ENCODE assay signal across 17 cellular contexts in the genomic region with DNA sequence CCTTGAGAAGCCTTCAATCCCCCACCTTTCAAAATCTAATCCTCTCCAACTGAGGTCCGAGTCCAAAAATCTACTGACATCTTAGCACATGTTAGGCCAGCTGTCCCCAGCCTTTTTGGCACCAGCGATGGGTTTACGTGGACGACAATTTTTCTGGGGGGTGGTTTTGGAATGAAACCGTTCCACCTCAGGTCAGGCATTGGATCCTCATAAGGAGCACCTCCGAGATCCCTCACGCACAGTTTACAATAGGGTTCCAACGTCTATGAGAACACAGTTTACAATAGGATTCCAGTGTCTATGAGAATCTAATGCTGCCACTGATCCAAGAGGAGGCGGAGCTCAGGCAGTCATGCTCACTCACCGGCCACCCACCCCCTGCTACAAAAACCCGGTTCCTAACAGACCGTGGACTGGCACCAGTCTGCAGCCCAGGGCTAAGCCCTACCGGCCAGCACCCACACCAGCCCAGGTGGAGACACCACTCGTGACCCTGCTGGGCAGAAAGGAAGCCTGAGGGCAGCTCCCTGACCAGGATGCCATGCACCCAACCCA.
A peak's percentile ranks its signal among the peaks of the same experiment; 100 is the strongest.
DNase-seq lines count a peak whose midpoint lies in the region; TF ChIP-seq lines count a peak whose summit lies in the region.
"Had no signal": no experiment of that assay in that cellular context is flagged by ENCODE, and none has a peak within 500 bp of the region (broad histone marks: within the 10 kb centered on the region; RNA-seq: fewer than 3 reads in every experiment).

No MANE protein-coding gene starts in this region.

- 83 to 84% methylated on average over 14 of the region's 14 CpGs for WGBS in GM23248 (ENCODE audit: low coverage in 1 of 2, low lambda C conversion rate in 2 of 2, missing lambda C conversion rate in 2 of 2), 2 experiments
- 40 to 67% methylated on average over 3 to 14 of the region's 14 CpGs for WGBS in transverse colon (ENCODE audit: low coverage in 1 of 2), 2 donors
- WGBS in hepatocyte (ENCODE audit: low lambda C conversion rate, missing lambda C conversion rate) = 83% methylated on average over 14 of the region's 14 CpGs

- no peak overlapping the region for H2AFZ ChIP-seq in GM23248
- no peak overlapping the region for H2AFZ ChIP-seq in OCI-LY1 (ENCODE audit: low read length)
- H2AFZ ChIP-seq in hepatocyte = no peak overlapping the region

- H3K27me3 ChIP-seq in GM23248 (replicated peaks; ENCODE audit: insufficient read depth) (no peaks in the 10 kb centered on the region), OCI-LY1 (ENCODE audit: insufficient read depth, low read length) (no peaks in the 10 kb centered on the region), transverse colon (no peaks in the 10 kb centered on the region), hepatocyte (no peaks in the 10 kb centered on the region)

- TF ChIP-seq EP300 in transverse colon (IDR thresholded peaks at IDR 0.05; ENCODE audit: low read depth) = no peak

- TF ChIP-seq CTCF in OCI-LY1 (IDR thresholded peaks at IDR 0.05; ENCODE audit: low read length) (no peak), transverse colon (IDR thresholded peaks at IDR 0.05) (no peak), hepatocyte (IDR thresholded peaks at IDR 0.05; ENCODE audit: poor library complexity) (no peak)

- peaks cover 46% of the 10 kb centered on the region for H3F3A ChIP-seq in GM23248 (ENCODE audit: insufficient read depth)
- no peaks in the 10 kb centered on the region for H3F3A ChIP-seq in OCI-LY1 (ENCODE audit: insufficient read depth, low read length)

- H3K4me1 ChIP-seq in GM23248 (ENCODE audit: insufficient read depth) (peaks cover 19% of the 10 kb centered on the region), OCI-LY1 (ENCODE audit: insufficient read depth, low read length, severe bottlenecking) (peaks cover 75% of the 10 kb centered on the region), transverse colon (peaks cover 0 to 5% (median 2%) of the 10 kb centered on the region in 4 donors), hepatocyte (ENCODE audit: insufficient read depth) (no peaks in the 10 kb centered on the region)

- 0 out of 2 replicates have a peak, but pooled peaks cover 5% of the 10 kb centered on the region for H4K20me1 ChIP-seq in GM23248 (ENCODE audit: insufficient read depth)
- no peaks in the 10 kb centered on the region for H4K20me1 ChIP-seq in OCI-LY1 (ENCODE audit: insufficient read depth, low read length)
- peaks cover 74% of the 10 kb centered on the region for H4K20me1 ChIP-seq in hepatocyte (ENCODE audit: insufficient read depth, poor library complexity, severe bottlenecking)

- in situ Hi-C loops in GM23248 (cut with MboI) (no loop called here), transverse colon (cut with MboI; ENCODE audit: low pct_ligation_motif_present in 1 of 4, low pct_unique_long_range_greater_than_20kb in 1 of 4, low sequenced_read_pairs in 3 of 4) (no loop called here)

- H3K9me3 ChIP-seq in GM23248 (ENCODE audit: low read depth) = no peaks in the 10 kb centered on the region
- H3K9me3 ChIP-seq in OCI-LY1 (ENCODE audit: low read length) = no peaks in the 10 kb centered on the region
- H3K9me3 ChIP-seq in transverse colon = no peaks in the 10 kb centered on the region
- no peaks in the 10 kb centered on the region for H3K9me3 ChIP-seq in hepatocyte (ENCODE audit: low read depth)
- H3K9me3 ChIP-seq: SK-N-SH had no signal

- intact Hi-C loops in transverse colon (cut with DNase I; ENCODE audit: low total_unique reads) = loop anchor here (10.0 kb wide), 1 partner anchor 203 kb away; no protein-coding TSS in a partner anchor

- H3K9ac ChIP-seq in GM23248 (peak overlapping the region; percentile 70; the same call in 1 of the 2 replicates), OCI-LY1 (ENCODE audit: low read length) (peak overlapping the region; percentile 25; the same call in 1 of the 2 replicates)
- H3K9ac ChIP-seq: SK-N-SH had no signal

- peaks cover 94% of the 10 kb centered on the region for H3K79me2 ChIP-seq in GM23248 (ENCODE audit: insufficient read depth)
- peaks cover 76% of the 10 kb centered on the region for H3K79me2 ChIP-seq in OCI-LY1 (ENCODE audit: insufficient read depth, low read length)
- H3K79me2 ChIP-seq in hepatocyte = peaks cover 88% of the 10 kb centered on the region

- DNase-seq in GM23248 = no peak
- DNase-seq in mesenteric fat pad (ENCODE audit: low spot score) = peak; percentile 45
- no peak for DNase-seq in transverse colon
- DNase-seq in hepatocyte (ENCODE audit: low spot score) = no peak
- no peak for DNase-seq in NCI-H526 treated with DMSO at 0.1 percent for 48 hours (lab: John Stamatoyannopoulos, UW)
- no peak for DNase-seq in GM19240 (ENCODE audit: insufficient read length, low spot score)
- DNase-seq: Calu3; CD4-positive, alpha-beta memory T cell; DMS53; NCI-H1417; NCI-H1930; NCI-H2171; NCI-H446 treated with DMSO at 0.1 percent for 48 hours; NCI-H774; SK-N-SH had no signal

- H3K4me2 ChIP-seq in GM23248 (ENCODE audit: unreplicated experiment) (no peak overlapping the region), OCI-LY1 (ENCODE audit: low read length) (peak overlapping the region; percentile 7; the same call in 1 of the 2 replicates), hepatocyte (no peak overlapping the region)

- TF ChIP-seq POLR2A in transverse colon (IDR thresholded peaks at IDR 0.05) = no peak

- H3K9me2 ChIP-seq in GM23248 (ENCODE audit: insufficient read depth) (no peaks in the 10 kb centered on the region), OCI-LY1 (ENCODE audit: low read depth, low read length) (no peaks in the 10 kb centered on the region), hepatocyte (replicated peaks; ENCODE audit: insufficient read depth) (no peaks in the 10 kb centered on the region)
- H3K9me2 ChIP-seq: SK-N-SH had no signal

- H3K4me3 ChIP-seq in GM23248 = no peak overlapping the region
- no peak overlapping the region for H3K4me3 ChIP-seq in OCI-LY1 (ENCODE audit: low read depth, low read length, poor library complexity, severe bottlenecking)
- no peak overlapping the region for H3K4me3 ChIP-seq in transverse colon
- no peak overlapping the region for H3K4me3 ChIP-seq in hepatocyte

- H3K36me3 ChIP-seq in GM23248 (ENCODE audit: low read depth) (no peaks in the 10 kb centered on the region), OCI-LY1 (ENCODE audit: insufficient read depth, low read length) (peaks cover 21% of the 10 kb centered on the region), transverse colon (no peaks in the 10 kb centered on the region), hepatocyte (replicated peaks; ENCODE audit: insufficient read depth, low read depth) (no peaks in the 10 kb centered on the region)

- H3K27ac ChIP-seq in GM23248 = peak overlapping the region; percentile 83; the same call in 1 of the 2 replicates
- H3K27ac ChIP-seq in OCI-LY1 (ENCODE audit: low read depth, low read length, poor library complexity, severe bottlenecking) = peak overlapping the region; percentile 76
- H3K27ac ChIP-seq in transverse colon = peak overlapping the region; percentile 23 to 63 (median 52)
- H3K27ac ChIP-seq in hepatocyte = no peak overlapping the region
- H3K27ac ChIP-seq: HL-60 had no signal
